ENCODE assay signal across 1 cellular context in the genomic region with DNA sequence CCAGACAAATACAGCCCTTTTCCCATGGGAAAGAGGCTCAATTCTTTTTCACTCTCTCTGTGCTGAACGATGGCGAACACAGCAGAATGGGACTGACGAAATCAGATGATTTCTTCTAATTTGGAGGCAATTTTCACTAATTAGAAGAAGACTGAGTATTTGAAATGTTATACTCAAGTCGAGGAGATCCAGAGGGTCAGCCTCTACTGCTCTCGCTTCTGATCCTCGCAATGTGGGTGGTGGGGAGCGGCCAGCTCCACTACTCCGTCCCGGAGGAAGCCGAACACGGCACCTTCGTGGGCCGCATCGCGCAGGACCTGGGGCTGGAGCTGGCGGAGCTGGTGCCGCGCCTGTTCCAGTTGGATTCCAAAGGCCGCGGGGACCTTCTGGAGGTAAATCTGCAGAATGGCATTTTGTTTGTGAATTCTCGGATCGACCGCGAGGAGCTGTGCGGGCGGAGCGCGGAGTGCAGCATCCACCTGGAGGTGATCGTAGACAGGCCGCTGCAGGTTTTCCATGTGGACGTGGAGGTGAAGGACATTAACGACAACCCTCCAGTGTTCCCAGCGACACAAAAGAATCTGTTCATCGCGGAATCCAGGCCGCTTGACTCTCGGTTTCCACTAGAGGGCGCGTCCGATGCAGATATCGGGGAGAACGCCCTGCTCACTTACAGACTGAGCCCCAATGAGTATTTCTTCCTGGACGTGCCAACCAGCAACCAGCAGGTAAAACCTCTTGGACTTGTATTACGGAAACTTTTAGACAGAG.
TF ChIP-seq lines count a peak whose summit lies in the region.

A gene with protein sequence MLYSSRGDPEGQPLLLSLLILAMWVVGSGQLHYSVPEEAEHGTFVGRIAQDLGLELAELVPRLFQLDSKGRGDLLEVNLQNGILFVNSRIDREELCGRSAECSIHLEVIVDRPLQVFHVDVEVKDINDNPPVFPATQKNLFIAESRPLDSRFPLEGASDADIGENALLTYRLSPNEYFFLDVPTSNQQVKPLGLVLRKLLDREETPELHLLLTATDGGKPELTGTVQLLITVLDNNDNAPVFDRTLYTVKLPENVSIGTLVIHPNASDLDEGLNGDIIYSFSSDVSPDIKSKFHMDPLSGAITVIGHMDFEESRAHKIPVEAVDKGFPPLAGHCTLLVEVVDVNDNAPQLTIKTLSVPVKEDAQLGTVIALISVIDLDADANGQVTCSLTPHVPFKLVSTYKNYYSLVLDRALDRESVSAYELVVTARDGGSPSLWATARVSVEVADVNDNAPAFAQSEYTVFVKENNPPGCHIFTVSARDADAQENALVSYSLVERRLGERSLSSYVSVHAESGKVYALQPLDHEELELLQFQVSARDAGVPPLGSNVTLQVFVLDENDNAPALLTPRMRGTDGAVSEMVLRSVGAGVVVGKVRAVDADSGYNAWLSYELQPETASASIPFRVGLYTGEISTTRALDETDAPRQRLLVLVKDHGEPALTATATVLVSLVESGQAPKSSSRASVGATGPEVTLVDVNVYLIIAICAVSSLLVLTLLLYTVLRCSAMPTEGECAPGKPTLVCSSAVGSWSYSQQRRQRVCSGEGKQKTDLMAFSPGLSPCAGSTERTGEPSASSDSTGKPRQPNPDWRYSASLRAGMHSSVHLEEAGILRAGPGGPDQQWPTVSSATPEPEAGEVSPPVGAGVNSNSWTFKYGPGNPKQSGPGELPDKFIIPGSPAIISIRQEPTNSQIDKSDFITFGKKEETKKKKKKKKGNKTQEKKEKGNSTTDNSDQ (plus strand): TSS at position 51 of the 771 bp plus-strand sequence. CDS start 114 bp downstream, at position 165.

TF ChIP-seq in HepG2, 621 proteins besides CTCF, POLR2A, EP300 and RAD21:
- TF ChIP-seq, protein P1, sequence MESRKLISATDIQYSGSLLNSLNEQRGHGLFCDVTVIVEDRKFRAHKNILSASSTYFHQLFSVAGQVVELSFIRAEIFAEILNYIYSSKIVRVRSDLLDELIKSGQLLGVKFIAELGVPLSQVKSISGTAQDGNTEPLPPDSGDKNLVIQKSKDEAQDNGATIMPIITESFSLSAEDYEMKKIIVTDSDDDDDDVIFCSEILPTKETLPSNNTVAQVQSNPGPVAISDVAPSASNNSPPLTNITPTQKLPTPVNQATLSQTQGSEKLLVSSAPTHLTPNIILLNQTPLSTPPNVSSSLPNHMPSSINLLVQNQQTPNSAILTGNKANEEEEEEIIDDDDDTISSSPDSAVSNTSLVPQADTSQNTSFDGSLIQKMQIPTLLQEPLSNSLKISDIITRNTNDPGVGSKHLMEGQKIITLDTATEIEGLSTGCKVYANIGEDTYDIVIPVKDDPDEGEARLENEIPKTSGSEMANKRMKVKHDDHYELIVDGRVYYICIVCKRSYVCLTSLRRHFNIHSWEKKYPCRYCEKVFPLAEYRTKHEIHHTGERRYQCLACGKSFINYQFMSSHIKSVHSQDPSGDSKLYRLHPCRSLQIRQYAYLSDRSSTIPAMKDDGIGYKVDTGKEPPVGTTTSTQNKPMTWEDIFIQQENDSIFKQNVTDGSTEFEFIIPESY (CRISPR knock-in tag; IDR thresholded peaks at IDR 0.05), result 0 out of 2 replicates have a peak, but pooled peaks have one; percentile 33
